8 cellular contexts compared by ENCODE assay signal in the genomic region with DNA sequence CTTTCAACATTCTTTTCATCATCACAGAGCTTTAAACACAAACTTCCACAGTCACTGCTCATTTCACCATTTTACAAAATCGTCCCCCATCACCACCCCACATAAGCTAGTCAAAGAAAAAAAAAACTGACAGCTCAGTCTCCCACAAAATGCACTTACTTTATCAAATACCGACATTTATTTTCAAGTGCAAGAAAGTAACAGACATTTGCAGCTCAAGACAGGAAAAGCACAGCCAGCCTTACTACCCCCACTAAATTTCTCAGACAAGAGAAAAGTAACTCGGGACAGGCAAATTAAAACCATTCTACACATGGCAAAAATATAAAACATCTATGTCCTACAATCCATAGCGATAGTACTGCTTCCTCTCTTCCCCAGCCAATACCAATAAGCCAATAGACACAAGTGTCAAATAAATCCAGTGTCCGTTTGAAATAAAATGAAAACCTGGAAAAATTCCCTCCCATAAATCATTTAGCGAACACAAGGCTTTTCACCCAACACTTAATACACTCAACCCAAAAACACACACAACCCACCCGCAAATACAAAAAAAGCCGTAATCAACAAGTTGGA. TPM values are rescaled to one million over a fixed set of nuclear protein-coding genes. Genes with fewer than 3 reads are reported as not detected.
A peak's percentile ranks its signal among the peaks of the same experiment; 100 is the strongest.
DNase-seq lines count a peak whose midpoint lies in the region; ATAC-seq lines count a peak whose summit lies in the region.

No MANE protein-coding gene starts in this region.

- no peak for ATAC-seq in activated T-helper 17 cell treated with anti-CD3 and anti-CD28 coated beads, Interleukin-2, amount 50 U/mL, for 72 hours (replicated peaks)
- ATAC-seq in HG03354 (IDR thresholded peaks at IDR 0.05; ENCODE audit: poor library complexity, severe bottlenecking, unreplicated experiment): no peak

- no peaks in the 10 kb centered on the region for H3K9me3 Mint-ChIP-seq in activated T-helper 17 cell treated with anti-CD3 and anti-CD28 coated beads, Interleukin-2, amount 50 U/mL, for 72 hours
- H3K9me3 Mint-ChIP-seq in immature natural killer cell: no peaks in the 10 kb centered on the region

- H3K4me1 Mint-ChIP-seq in activated T-helper 17 cell treated with anti-CD3 and anti-CD28 coated beads, Interleukin-2, amount 50 U/mL, for 72 hours: peaks cover 36% of the 10 kb centered on the region
- H3K4me1 Mint-ChIP-seq in immature natural killer cell: peaks cover 56 to 57% of the 10 kb centered on the region in 2 donors

- DNase-seq in SIG-M5 treated with dmso at 0.1 percent for 504 hours (lab: John Stamatoyannopoulos, UW; ENCODE audit: unreplicated experiment): peak; percentile 19
- no peak for DNase-seq in SIG-M5 (lab: John Stamatoyannopoulos, UW)
- no peak for DNase-seq in immature natural killer cell
- peak; percentile 59 for DNase-seq in superior temporal gyrus (ENCODE audit: extremely low spot score)
- DNase-seq in T1000 (lab: John Stamatoyannopoulos, UW): no peak
- no peak for DNase-seq in activated CD4-positive, alpha-beta T cell treated with anti-CD3 and anti-CD28 coated beads for 1 hour

- peak overlapping the region; percentile 92 for H3K4me3 Mint-ChIP-seq in activated T-helper 17 cell treated with anti-CD3 and anti-CD28 coated beads, Interleukin-2, amount 50 U/mL, for 72 hours
- H3K4me3 Mint-ChIP-seq in immature natural killer cell: peak overlapping the region; percentile 92 to 95 (median 94)

- H3K27me3 Mint-ChIP-seq in activated T-helper 17 cell treated with anti-CD3 and anti-CD28 coated beads, Interleukin-2, amount 50 U/mL, for 72 hours: peaks cover 2% of the 10 kb centered on the region
- H3K27me3 Mint-ChIP-seq in immature natural killer cell (ENCODE audit: low read depth in 3 of 3): peaks cover 7 to 26% (median 20%) of the 10 kb centered on the region in 3 donors

- peak overlapping the region; percentile 92 for H3K27ac Mint-ChIP-seq in activated T-helper 17 cell treated with anti-CD3 and anti-CD28 coated beads, Interleukin-2, amount 50 U/mL, for 72 hours
- peak overlapping the region; percentile 86 to 95 (median 91) for H3K27ac Mint-ChIP-seq in immature natural killer cell

- peaks cover 58% of the 10 kb centered on the region for H3K36me3 Mint-ChIP-seq in activated T-helper 17 cell treated with anti-CD3 and anti-CD28 coated beads, Interleukin-2, amount 50 U/mL, for 72 hours (ENCODE audit: low read depth)
- no peaks in the 10 kb centered on the region for H3K36me3 Mint-ChIP-seq in immature natural killer cell

RNA-seq across cellular contexts. Expression of a gene that starts 0.5 kb away (rescaled TPM):
- 10 to 100 TPM; 24.1 to 41.3 TPM for total RNA-seq in activated T-helper 17 cell treated with anti-CD3 and anti-CD28 coated beads, Interleukin-2, amount 50 U/mL, for 72 hours
- 1 to 10 TPM; 1.6 to 2.2 (median 1.8) TPM for polyA plus RNA-seq in immature natural killer cell

Comparison
In these comparisons a context has a peak if more than half of its experiments do, and no peak if none do; other contexts are left out.
1. DNase-seq: peak in SIG-M5 treated with dmso at 0.1 percent for 504 hours (single experiment) and superior temporal gyrus (single experiment); none in SIG-M5 (single experiment), immature natural killer cell (0 of 3), T1000 (single experiment) and activated CD4-positive, alpha-beta T cell treated with anti-CD3 and anti-CD28 coated beads for 1 hour (single experiment).